Comparison of ENCODE assay signal across 29 cellular contexts in genomic region chr22:35392357-35392756, GRCh38. TPM values are rescaled to one million over a fixed set of nuclear protein-coding genes. Genes with fewer than 3 reads are reported as not detected.
DNase-seq lines count a peak whose midpoint lies in the region; ATAC-seq and TF ChIP-seq lines count a peak whose summit lies in the region.
"Had no signal": no experiment of that assay in that cellular context is flagged by ENCODE, and none has a peak within 500 bp of the region (broad histone marks: within the 10 kb centered on the region; RNA-seq: fewer than 3 reads in every experiment).

No MANE protein-coding gene starts in this region.

- no peak for DNase-seq in NK-92 treated with Interleukin-12 subunit alpha and Interleukin-12 subunit beta, amount 100 ng/mL, for 24 hours (lab: John Stamatoyannopoulos, UW)
- no peak for DNase-seq in PC-3
- no peak for DNase-seq in immature natural killer cell
- DNase-seq: activated CD4-positive, alpha-beta T cell treated with anti-CD3 and anti-CD28 coated beads for 36 hours; activated CD8-positive, alpha-beta T cell treated with anti-CD3 and anti-CD28 coated beads, Interleukin-2, amount 10 ng/mL, durations not matched to agents 7 days and 5 days; activated effector memory CD4-positive, alpha-beta T cell treated with Interleukin-2 at 50 U/mL for 16 hours; anterior cingulate cortex; BE2C; DMS53; foreskin fibroblast; GDM1; heart left ventricle; lower lobe of right lung; NCI-H1436 treated with DMSO at 0.1 percent for 48 hours; NCI-H2107; NCI-H446; NCI-H774; right cardiac atrium; stimulated activated CD4-positive, alpha-beta T cell treated with anti-CD3 and anti-CD28 coated beads, Interleukin-2, amount 100 ng/mL, for 48 hours had no signal

- no peaks in the 10 kb centered on the region for H3F3A ChIP-seq in PC-3 (ENCODE audit: low read length, unreplicated experiment)

- CTCF ChIA-PET in PC-3 (lab: Charles Lee): no interaction called here

- H3K36me3 ChIP-seq in BLaER1 treated with 17β-estradiol and CSF1 and Interleukin-3, amounts not matched to agents 10 nM and 100 nM: peaks cover 0 to 74% (median 8%) of the 10 kb centered on the region in 11 experiments; a peak in 14 of 22 replicates
- H3K36me3 ChIP-seq in PC-3 (ENCODE audit: low read depth, low read length): no peaks in the 10 kb centered on the region
- H3K36me3 ChIP-seq: BE2C, neural progenitor cell had no signal

- POLR2A ChIA-PET in PC-3 (lab: Charles Lee; ENCODE audit: unreplicated experiment): interaction anchor here (0.7 kb wide), 1 partner anchor 801 kb away, joined by 13 read pairs; no protein-coding TSS in a partner anchor

- ATAC-seq in GM21786 (IDR thresholded peaks at IDR 0.05; ENCODE audit: unreplicated experiment) (peak; percentile 61), HG02642 (IDR thresholded peaks at IDR 0.05; ENCODE audit: poor library complexity, unreplicated experiment) (no peak), PC-3 (no peak)
- ATAC-seq in stimulated activated memory B cell treated with anti-CD40 and anti-IgM and Interleukin-4, amounts not matched to agents 10 μg/mL and 1 μg/mL and 100 μg/mL, for 72 hours: peak; percentile 87
- ATAC-seq: activated CD4-positive, alpha-beta T cell treated with anti-CD3 and anti-CD28 coated beads for 36 hours; activated CD8-positive, alpha-beta T cell treated with anti-CD3 and anti-CD28 coated beads, Interleukin-2, amount 10 ng/mL, durations not matched to agents 7 days and 5 days; heart left ventricle; K562; right cardiac atrium; stimulated activated effector memory CD8-positive, alpha-beta T cell treated with anti-CD3 and anti-CD28 coated beads, Interleukin-12 subunit alpha, Interleukin-12 subunit beta, amount 100 ng/mL, for 72 hours had no signal

- no peaks in the 10 kb centered on the region for H3K9me3 Mint-ChIP-seq in stimulated activated memory B cell treated with anti-CD40 and anti-IgM and Interleukin-4, amounts not matched to agents 10 μg/mL and 1 μg/mL and 100 μg/mL, for 72 hours
- H3K9me3 Mint-ChIP-seq in immature natural killer cell: no peaks in the 10 kb centered on the region
- H3K9me3 Mint-ChIP-seq: neural progenitor cell; stimulated activated effector memory CD8-positive, alpha-beta T cell treated with anti-CD3 and anti-CD28 coated beads, Interleukin-12 subunit alpha, Interleukin-12 subunit beta, amount 100 ng/mL, for 72 hours had no signal

- no peak overlapping the region for H3K4me3 ChIP-seq in BLaER1 treated with 17β-estradiol and CSF1 and Interleukin-3, amounts not matched to agents 10 nM and 100 nM
- no peak overlapping the region for H3K4me3 ChIP-seq in PC-3 (ENCODE audit: low read length)
- H3K4me3 ChIP-seq: heart left ventricle, K562, lower lobe of right lung, neural progenitor cell had no signal

- 0 out of 22 replicates have a peak overlapping the region, but pooled peaks of 1 of the 11 experiments have one; percentile 7 for H3K27ac ChIP-seq in BLaER1 treated with 17β-estradiol and CSF1 and Interleukin-3, amounts not matched to agents 10 nM and 100 nM
- H3K27ac ChIP-seq in VCaP: peak overlapping the region; percentile 41
- H3K27ac ChIP-seq in PC-3 (ENCODE audit: low read length): no peak overlapping the region
- H3K27ac ChIP-seq: heart left ventricle, lower lobe of right lung, neural progenitor cell, parathyroid adenoma had no signal

- H3K36me3 Mint-ChIP-seq in stimulated activated memory B cell treated with anti-CD40 and anti-IgM and Interleukin-4, amounts not matched to agents 10 μg/mL and 1 μg/mL and 100 μg/mL, for 72 hours: peaks cover 38% of the 10 kb centered on the region
- peaks cover 0 to 7% (median 0%) of the 10 kb centered on the region in 3 donors for H3K36me3 Mint-ChIP-seq in immature natural killer cell
- H3K36me3 Mint-ChIP-seq: activated naive CD8-positive, alpha-beta T cell; neural progenitor cell had no signal

- H3K4me3 Mint-ChIP-seq in stimulated activated memory B cell treated with anti-CD40 and anti-IgM and Interleukin-4, amounts not matched to agents 10 μg/mL and 1 μg/mL and 100 μg/mL, for 72 hours: no peak overlapping the region
- no peak overlapping the region for H3K4me3 Mint-ChIP-seq in immature natural killer cell
- H3K4me3 Mint-ChIP-seq: activated CD4-positive, alpha-beta T cell treated with anti-CD3 and anti-CD28 coated beads for 36 hours; activated CD8-positive, alpha-beta T cell treated with anti-CD3 and anti-CD28 coated beads, Interleukin-2, amount 10 ng/mL, durations not matched to agents 7 days and 5 days; activated naive CD8-positive, alpha-beta T cell; neural progenitor cell; stimulated activated effector memory CD8-positive, alpha-beta T cell treated with anti-CD3 and anti-CD28 coated beads, Interleukin-12 subunit alpha, Interleukin-12 subunit beta, amount 100 ng/mL, for 72 hours had no signal

- peak overlapping the region; percentile 67 for H3K27ac Mint-ChIP-seq in stimulated activated memory B cell treated with anti-CD40 and anti-IgM and Interleukin-4, amounts not matched to agents 10 μg/mL and 1 μg/mL and 100 μg/mL, for 72 hours
- H3K27ac Mint-ChIP-seq in immature natural killer cell: no peak overlapping the region
- H3K27ac Mint-ChIP-seq: activated CD4-positive, alpha-beta T cell treated with anti-CD3 and anti-CD28 coated beads for 36 hours; activated CD8-positive, alpha-beta T cell treated with anti-CD3 and anti-CD28 coated beads, Interleukin-2, amount 10 ng/mL, durations not matched to agents 7 days and 5 days; activated naive CD8-positive, alpha-beta T cell; neural progenitor cell; stimulated activated effector memory CD8-positive, alpha-beta T cell treated with anti-CD3 and anti-CD28 coated beads, Interleukin-12 subunit alpha, Interleukin-12 subunit beta, amount 100 ng/mL, for 72 hours had no signal

- no peak for TF ChIP-seq CTCF in VCaP (conservative IDR thresholded peaks at IDR 0.05)
- TF ChIP-seq CTCF in PC-3 (conservative IDR thresholded peaks at IDR 0.05; ENCODE audit: low read depth, low read length): no peak

- peaks cover 0 to 72% (median 0%) of the 10 kb centered on the region in 11 experiments; a peak in 6 of 22 replicates for H4K20me1 ChIP-seq in BLaER1 treated with 17β-estradiol and CSF1 and Interleukin-3, amounts not matched to agents 10 nM and 100 nM
- H4K20me1 ChIP-seq in PC-3 (ENCODE audit: low read length): no peaks in the 10 kb centered on the region

- H3K79me2 ChIP-seq in PC-3 (ENCODE audit: low read length): no peaks in the 10 kb centered on the region
- H3K79me2 ChIP-seq: parathyroid adenoma had no signal

- peaks cover 19 to 66% (median 29%) of the 10 kb centered on the region in 10 experiments for H3K4me1 ChIP-seq in BLaER1 treated with 17β-estradiol and CSF1 and Interleukin-3, amounts not matched to agents 10 nM and 100 nM
- no peaks in the 10 kb centered on the region for H3K4me1 ChIP-seq in PC-3 (ENCODE audit: insufficient read depth, low read length)
- H3K4me1 ChIP-seq: BE2C, parathyroid adenoma had no signal

- H3K27me3 ChIP-seq in BLaER1 treated with 17β-estradiol and CSF1 and Interleukin-3, amounts not matched to agents 10 nM and 100 nM: no peaks in the 10 kb centered on the region
- H3K27me3 ChIP-seq in PC-3 (ENCODE audit: low read length): no peaks in the 10 kb centered on the region
- H3K27me3 ChIP-seq: BE2C, heart left ventricle, neural progenitor cell had no signal

- intact Hi-C loops in PC-3 (cut with micrococcal nuclease): no loop called here

- H3K4me2 ChIP-seq in BLaER1 treated with 17β-estradiol and CSF1 and Interleukin-3, amounts not matched to agents 10 nM and 100 nM: peak overlapping the region in 8 of 11 experiments; percentile 3 to 54 (median 14); a peak in 12 of 22 replicates
- no peak overlapping the region for H3K4me2 ChIP-seq in PC-3 (ENCODE audit: low read length)
- H3K4me2 ChIP-seq: neural progenitor cell had no signal

- H3K9me2 ChIP-seq in PC-3 (replicated peaks; ENCODE audit: low read length): no peaks in the 10 kb centered on the region

- H2AFZ ChIP-seq in PC-3 (ENCODE audit: low read length): no peak overlapping the region
- H2AFZ ChIP-seq: neural progenitor cell, parathyroid adenoma had no signal

- no peaks in the 10 kb centered on the region for H3K9me3 ChIP-seq in BLaER1 treated with 17β-estradiol and CSF1 and Interleukin-3, amounts not matched to agents 10 nM and 100 nM (replicated peaks in 1 of 11)
- no peaks in the 10 kb centered on the region for H3K9me3 ChIP-seq in PC-3 (ENCODE audit: low read length)
- H3K9me3 ChIP-seq: BE2C, heart left ventricle, lower lobe of right lung had no signal

- H3K9ac ChIP-seq in BLaER1 treated with 17β-estradiol and CSF1 and Interleukin-3, amounts not matched to agents 10 nM and 100 nM: peak overlapping the region in 2 of 11 experiments; percentile 6 to 23; a peak in 3 of 22 replicates
- H3K9ac ChIP-seq in PC-3 (ENCODE audit: low read length): no peak overlapping the region
- H3K9ac ChIP-seq: neural progenitor cell, parathyroid adenoma had no signal

- H3K4me1 Mint-ChIP-seq in stimulated activated memory B cell treated with anti-CD40 and anti-IgM and Interleukin-4, amounts not matched to agents 10 μg/mL and 1 μg/mL and 100 μg/mL, for 72 hours: peaks cover 58% of the 10 kb centered on the region
- H3K4me1 Mint-ChIP-seq in immature natural killer cell: peaks cover 12% of the 10 kb centered on the region in 2 donors
- H3K4me1 Mint-ChIP-seq: activated CD4-positive, alpha-beta T cell treated with anti-CD3 and anti-CD28 coated beads for 36 hours had no signal

- BruUV-seq in PC-3 (replicated peaks; lab: Mats Ljungman, UMichigan): no TSS peak

- no peaks in the 10 kb centered on the region for H3K27me3 Mint-ChIP-seq in stimulated activated memory B cell treated with anti-CD40 and anti-IgM and Interleukin-4, amounts not matched to agents 10 μg/mL and 1 μg/mL and 100 μg/mL, for 72 hours
- peaks cover 0 to 5% (median 0%) of the 10 kb centered on the region in 3 donors for H3K27me3 Mint-ChIP-seq in immature natural killer cell (ENCODE audit: low read depth in 3 of 3)
- H3K27me3 Mint-ChIP-seq: activated CD4-positive, alpha-beta T cell treated with anti-CD3 and anti-CD28 coated beads for 36 hours; activated naive CD8-positive, alpha-beta T cell had no signal

RNA-seq across cellular contexts. Expression of gene MCM5, which starts 7.6 kb away (rescaled TPM):
- 112 and 131 TPM in 2 replicates for total RNA-seq in PC-3 (2014; rRNA removed)
- 10 to 100 TPM; 39.0 to 65.3 (median 45.7) TPM for polyA plus RNA-seq in immature natural killer cell

RNA-seq across cellular contexts. Expression of gene HMOX1, which starts 11.5 kb away (rescaled TPM):
- 14.5 and 16.5 TPM in 2 replicates for total RNA-seq in PC-3 (2014; rRNA removed)
- polyA plus RNA-seq in immature natural killer cell: 10 to 100 TPM in 2 of 3 donors, 1 to 10 TPM in 1; 5.3 to 12.8 (median 11.3) TPM
- total RNA-seq: K562 had no signal
- polyA plus RNA-seq: K562 had no signal

Comparison
In these comparisons a context has a peak if more than half of its experiments do, and no peak if none do; other contexts are left out.
1. ATAC-seq: peak in GM21786 (single experiment) and stimulated activated memory B cell treated with anti-CD40 and anti-IgM and Interleukin-4, amounts not matched to agents 10 μg/mL and 1 μg/mL and 100 μg/mL, for 72 hours (single experiment); none in HG02642 (single experiment) and PC-3 (single experiment).